Comparison of ENCODE assay signal across 7 cellular contexts in genomic region chr10:19638173-19638872, GRCh38.
DNase-seq lines count a peak whose midpoint lies in the region; ATAC-seq and TF ChIP-seq lines count a peak whose summit lies in the region.

No MANE protein-coding gene starts in this region.

- H3K27me3 ChIP-seq in KMS-11 (ENCODE audit: insufficient read depth, low read depth) (no peaks in the 10 kb centered on the region), left lung (no peaks in the 10 kb centered on the region), transverse colon (no peaks in the 10 kb centered on the region)

- intact Hi-C loops in left lung (cut with DNase I): no loop called here
- intact Hi-C loops in transverse colon (cut with DNase I; ENCODE audit: low total_unique reads): no loop called here

- H3K36me3 ChIP-seq in KMS-11 (ENCODE audit: insufficient read depth) (no peaks in the 10 kb centered on the region), left lung (no peaks in the 10 kb centered on the region), transverse colon (no peaks in the 10 kb centered on the region)

- no peak for TF ChIP-seq CTCF in KMS-11 (conservative IDR thresholded peaks at IDR 0.05; ENCODE audit: low read depth, low read length)
- TF ChIP-seq CTCF in left lung (IDR thresholded peaks at IDR 0.05): no peak
- TF ChIP-seq CTCF in transverse colon (IDR thresholded peaks at IDR 0.05): no peak

- no peaks in the 10 kb centered on the region for H3K9me3 ChIP-seq in left lung
- H3K9me3 ChIP-seq in transverse colon: no peaks in the 10 kb centered on the region

- H3K27ac ChIP-seq in KMS-11 (no peak overlapping the region), left lung (peak overlapping the region; percentile 68 to 77), transverse colon (peak overlapping the region; percentile 54 to 69 (median 62))

- H3K79me2 ChIP-seq in KMS-11 (ENCODE audit: insufficient read depth, low read depth): no peaks in the 10 kb centered on the region

- no peak for TF ChIP-seq EP300 in transverse colon (IDR thresholded peaks at IDR 0.05; ENCODE audit: low read depth)

- peak; percentile 92 for ATAC-seq in left lung
- no peak for ATAC-seq in HG02938 (IDR thresholded peaks at IDR 0.05; ENCODE audit: unreplicated experiment)
- ATAC-seq in GM18517 (IDR thresholded peaks at IDR 0.05; ENCODE audit: unreplicated experiment): no peak
- ATAC-seq in HG02885 (IDR thresholded peaks at IDR 0.05; ENCODE audit: poor library complexity, unreplicated experiment): no peak

- H3K9ac ChIP-seq in KMS-11: no peak overlapping the region

- H4K20me1 ChIP-seq in KMS-11 (ENCODE audit: insufficient read depth): no peaks in the 10 kb centered on the region

- no peak overlapping the region for H3K4me2 ChIP-seq in KMS-11

- peak overlapping the region; percentile 14; the same call in 1 of the 2 replicates for H2AFZ ChIP-seq in KMS-11 (ENCODE audit: low read depth)

- in situ Hi-C loops in transverse colon (cut with MboI; ENCODE audit: low pct_ligation_motif_present in 1 of 4, low pct_unique_long_range_greater_than_20kb in 1 of 4, low sequenced_read_pairs in 3 of 4): no loop called here

- no peak overlapping the region for H3K4me3 ChIP-seq in KMS-11 (IDR thresholded peaks at IDR 0.05; ENCODE audit: insufficient read depth, low read depth, low read length)
- H3K4me3 ChIP-seq in left lung: peak overlapping the region in 1 of 2 donors; percentile 23
- peak overlapping the region in 2 of 4 donors; percentile 24 to 38 for H3K4me3 ChIP-seq in transverse colon

- no peaks in the 10 kb centered on the region for H3K4me1 ChIP-seq in KMS-11 (ENCODE audit: low read depth, poor library complexity, severe bottlenecking)
- peaks cover 0 to 15% of the 10 kb centered on the region in 2 donors for H3K4me1 ChIP-seq in left lung
- peaks cover 0 to 14% (median 7%) of the 10 kb centered on the region in 4 donors for H3K4me1 ChIP-seq in transverse colon

- TF ChIP-seq POLR2A in transverse colon (IDR thresholded peaks at IDR 0.05): no peak

- peak; percentile 99 for DNase-seq in amniotic epithelial cell (ENCODE audit: low read depth)
- peak in 1 of 2 donors; percentile 43 for DNase-seq in left lung
- no peak for DNase-seq in transverse colon
